Comparison of ENCODE assay signal across 9 cellular contexts in genomic region chr9:109967651-109968331, GRCh38.
DNase-seq lines count a peak whose midpoint lies in the region; ATAC-seq, FAIRE-seq and TF ChIP-seq lines count a peak whose summit lies in the region.
"Had no signal": no experiment of that assay in that cellular context is flagged by ENCODE, and none has a peak within 500 bp of the region (broad histone marks: within the 10 kb centered on the region; RNA-seq: fewer than 3 reads in every experiment).

No MANE protein-coding gene starts in this region.

- FAIRE-seq in RCC 7860 (lab: Jason Lieb, UNC) = no peak

- ATAC-seq in GM19467 (IDR thresholded peaks at IDR 0.05; ENCODE audit: unreplicated experiment) (peak; percentile 30), HG03558 (IDR thresholded peaks at IDR 0.05; ENCODE audit: extremely low read depth, unreplicated experiment) (peak; percentile 23)

- TF ChIP-seq CTCF in GM06990 (IDR thresholded peaks at IDR 0.05; ENCODE audit: insufficient read depth, low read length, poor library complexity, severe bottlenecking) = no peak
- no peak for TF ChIP-seq CTCF in esophagus squamous epithelium (IDR thresholded peaks at IDR 0.05)
- TF ChIP-seq CTCF in uterus (IDR thresholded peaks at IDR 0.05) = no peak
- TF ChIP-seq CTCF in vagina (IDR thresholded peaks at IDR 0.05) = no peak

- H3K27me3 ChIP-seq in GM06990 (replicated peaks; ENCODE audit: control insufficient read depth, insufficient read depth, low read length) = no peaks in the 10 kb centered on the region
- H3K27me3 ChIP-seq in esophagus squamous epithelium = no peaks in the 10 kb centered on the region
- no peaks in the 10 kb centered on the region for H3K27me3 ChIP-seq in uterus
- H3K27me3 ChIP-seq in vagina = no peaks in the 10 kb centered on the region

- 71 to 81% methylated on average over 2 to 5 of the region's 5 CpGs for WGBS in esophagus squamous epithelium, 2 donors

- no peaks in the 10 kb centered on the region for H3K9me3 ChIP-seq in esophagus squamous epithelium
- no peaks in the 10 kb centered on the region for H3K9me3 ChIP-seq in uterus
- H3K9me3 ChIP-seq in vagina = no peaks in the 10 kb centered on the region

- H3K27ac ChIP-seq in esophagus squamous epithelium (peak overlapping the region in 3 of 4 donors; percentile 32 to 47 (median 39)), uterus (peak overlapping the region in 1 of 2 donors; percentile 45), vagina (no peak overlapping the region)

- intact Hi-C loops in esophagus squamous epithelium (cut with DNase I) (no loop called here), uterus (cut with DNase I; ENCODE audit: low total_unique reads) (no loop called here), vagina (cut with DNase I) (no loop called here)

- H3K4me1 ChIP-seq in esophagus squamous epithelium (peaks cover 0 to 18% (median 9%) of the 10 kb centered on the region in 3 donors), uterus (no peaks in the 10 kb centered on the region), vagina (no peaks in the 10 kb centered on the region)

- peak overlapping the region; percentile 19; the same call in 1 of the 2 replicates for H3K4me3 ChIP-seq in GM06990 (replicated peaks; ENCODE audit: low read depth, low read length)
- no peak overlapping the region for H3K4me3 ChIP-seq in esophagus squamous epithelium
- no peak overlapping the region for H3K4me3 ChIP-seq in uterus
- no peak overlapping the region for H3K4me3 ChIP-seq in vagina

- TF ChIP-seq POLR2A in esophagus squamous epithelium (IDR thresholded peaks at IDR 0.05) = no peak
- no peak for TF ChIP-seq POLR2A in uterus (IDR thresholded peaks at IDR 0.05)
- no peak for TF ChIP-seq POLR2A in vagina (IDR thresholded peaks at IDR 0.05)

- H3K36me3 ChIP-seq in GM06990 (ENCODE audit: control insufficient read depth, insufficient read depth, low read length) = no peaks in the 10 kb centered on the region
- H3K36me3 ChIP-seq in esophagus squamous epithelium = no peaks in the 10 kb centered on the region
- no peaks in the 10 kb centered on the region for H3K36me3 ChIP-seq in uterus
- no peaks in the 10 kb centered on the region for H3K36me3 ChIP-seq in vagina

- DNase-seq in GM06990 (ENCODE audit: extremely low read depth, insufficient read length) (peak; percentile 78), esophagus squamous epithelium (lab: John Stamatoyannopoulos, UW) (no peak), midbrain (lab: John Stamatoyannopoulos, UW) (no peak), uterus (no peak), vagina (ENCODE audit: extremely low spot score in 2 of 2) (no peak), RCC 7860 (ENCODE audit: low spot score) (no peak)
- DNase-seq: amniotic stem cell had no signal
